Comparison of ENCODE assay signal across 12 cellular contexts in the genomic region with DNA sequence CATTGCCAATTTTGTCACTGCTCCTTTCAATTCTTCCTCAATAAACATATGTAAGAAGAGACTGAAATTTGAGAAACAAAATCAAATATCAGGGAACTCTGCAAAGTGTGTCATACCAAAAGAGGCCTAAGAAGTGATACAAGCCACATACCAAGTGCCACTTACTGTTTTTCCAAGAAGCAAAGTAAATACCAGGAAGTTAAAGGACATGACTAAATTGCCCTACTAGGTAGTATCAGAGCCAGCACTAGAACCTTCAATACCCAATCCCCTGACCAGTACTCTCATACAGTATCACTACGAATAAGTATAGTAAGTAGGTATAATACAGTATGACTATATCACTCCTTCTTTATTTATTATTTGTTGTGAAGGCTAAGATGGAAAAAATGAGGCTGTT. TPM values are rescaled to one million over a fixed set of nuclear protein-coding genes. Genes with fewer than 3 reads are reported as not detected.
A peak's percentile ranks its signal among the peaks of the same experiment; 100 is the strongest.
DNase-seq lines count a peak whose midpoint lies in the region; ATAC-seq and TF ChIP-seq lines count a peak whose summit lies in the region.
"Had no signal": no experiment of that assay in that cellular context is flagged by ENCODE, and none has a peak within 500 bp of the region (broad histone marks: within the 10 kb centered on the region; RNA-seq: fewer than 3 reads in every experiment).

No MANE protein-coding gene starts in this region.

- peak overlapping the region in 1 of 3 donors; percentile 47 for H3K4me3 Mint-ChIP-seq in T-cell
- no peak overlapping the region for H3K4me3 Mint-ChIP-seq in dendritic cell treated with granulocyte-macrophage colony-stimulating factor and Interleukin-4, amounts not matched to agents 40 ng/mL and 50 ng/mL, for 4 days
- no peak overlapping the region for H3K4me3 Mint-ChIP-seq in stimulated activated naive B cell treated with anti-CD40 and anti-IgM and Interleukin-4, amounts not matched to agents 10 μg/mL and 1 μg/mL and 100 μg/mL, for 72 hours

- no peaks in the 10 kb centered on the region for H3K9me3 ChIP-seq in heart right ventricle

- intact Hi-C loops in dendritic cell treated with granulocyte-macrophage colony-stimulating factor and Interleukin-4, amounts not matched to agents 40 ng/mL and 50 ng/mL, for 4 days (cut with micrococcal nuclease) = no loop called here
- intact Hi-C loops in heart right ventricle (cut with DNase I) = no loop called here

- no peak for DNase-seq in activated CD4-positive, CD25-positive, alpha-beta regulatory T cell treated with anti-CD3 and anti-CD28 coated beads, Interleukin-2, amount 50 U/mL, for 72 hours
- DNase-seq in T-cell (no peak), heart right ventricle (no peak)
- DNase-seq in stimulated activated naive B cell treated with anti-CD40 and anti-IgM and Interleukin-4, amounts not matched to agents 10 μg/mL and 1 μg/mL and 100 μg/mL, for 72 hours = no peak
- DNase-seq: foreskin melanocyte; left ventricle myocardium superior; NCI-H2171 treated with DMSO at 0.1 percent for 48 hours; stimulated activated CD4-positive, alpha-beta T cell treated with anti-CD3 and anti-CD28 coated beads, Interleukin-4, amount 100 ng/mL, for 24 hours had no signal

- no peaks in the 10 kb centered on the region for H3K27me3 Mint-ChIP-seq in T-cell
- H3K27me3 Mint-ChIP-seq in dendritic cell treated with granulocyte-macrophage colony-stimulating factor and Interleukin-4, amounts not matched to agents 40 ng/mL and 50 ng/mL, for 4 days = no peaks in the 10 kb centered on the region
- H3K27me3 Mint-ChIP-seq in stimulated activated naive B cell treated with anti-CD40 and anti-IgM and Interleukin-4, amounts not matched to agents 10 μg/mL and 1 μg/mL and 100 μg/mL, for 72 hours = no peaks in the 10 kb centered on the region

- peaks cover 82 to 94% (median 83%) of the 10 kb centered on the region in 3 donors for H3K4me1 Mint-ChIP-seq in T-cell
- peaks cover 53% of the 10 kb centered on the region for H3K4me1 Mint-ChIP-seq in dendritic cell treated with granulocyte-macrophage colony-stimulating factor and Interleukin-4, amounts not matched to agents 40 ng/mL and 50 ng/mL, for 4 days (ENCODE audit: low read depth)
- peaks cover 30 to 48% of the 10 kb centered on the region in 2 donors for H3K4me1 Mint-ChIP-seq in stimulated activated naive B cell treated with anti-CD40 and anti-IgM and Interleukin-4, amounts not matched to agents 10 μg/mL and 1 μg/mL and 100 μg/mL, for 72 hours

- H3K4me3 ChIP-seq in heart right ventricle = no peak overlapping the region

- H3K36me3 ChIP-seq in heart right ventricle = no peaks in the 10 kb centered on the region

- peaks cover 43% of the 10 kb centered on the region for H3K36me3 Mint-ChIP-seq in T-cell
- H3K36me3 Mint-ChIP-seq in dendritic cell treated with granulocyte-macrophage colony-stimulating factor and Interleukin-4, amounts not matched to agents 40 ng/mL and 50 ng/mL, for 4 days (ENCODE audit: low read depth) = no peaks in the 10 kb centered on the region
- peaks cover 10 to 20% of the 10 kb centered on the region in 2 donors for H3K36me3 Mint-ChIP-seq in stimulated activated naive B cell treated with anti-CD40 and anti-IgM and Interleukin-4, amounts not matched to agents 10 μg/mL and 1 μg/mL and 100 μg/mL, for 72 hours

- H3K27me3 ChIP-seq in heart right ventricle = no peaks in the 10 kb centered on the region

- no peak for TF ChIP-seq CTCF in heart right ventricle (IDR thresholded peaks at IDR 0.05)

- H3K27ac ChIP-seq in heart right ventricle = no peak overlapping the region

- ATAC-seq in activated CD4-positive, CD25-positive, alpha-beta regulatory T cell treated with anti-CD3 and anti-CD28 coated beads, Interleukin-2, amount 50 U/mL, for 24 hours = peak; percentile 83 to 87
- ATAC-seq in T-cell (replicated peaks in 1 of 4) (no peak), GM19452 (IDR thresholded peaks at IDR 0.05; ENCODE audit: unreplicated experiment) (no peak), heart right ventricle (no peak), GM21825 (IDR thresholded peaks at IDR 0.05; ENCODE audit: unreplicated experiment) (no peak)
- peak; percentile 31 to 56 for ATAC-seq in stimulated activated naive B cell treated with anti-CD40 and anti-IgM and Interleukin-4, amounts not matched to agents 10 μg/mL and 1 μg/mL and 100 μg/mL, for 72 hours (replicated peaks)
- ATAC-seq: left ventricle myocardium superior had no signal

- H3K4me1 ChIP-seq in heart right ventricle = peaks cover 4 to 68% (median 36%) of the 10 kb centered on the region in 9 donors

- peak overlapping the region; percentile 26 to 50 for H3K27ac Mint-ChIP-seq in T-cell
- peak overlapping the region; percentile 84 for H3K27ac Mint-ChIP-seq in dendritic cell treated with granulocyte-macrophage colony-stimulating factor and Interleukin-4, amounts not matched to agents 40 ng/mL and 50 ng/mL, for 4 days
- H3K27ac Mint-ChIP-seq in stimulated activated naive B cell treated with anti-CD40 and anti-IgM and Interleukin-4, amounts not matched to agents 10 μg/mL and 1 μg/mL and 100 μg/mL, for 72 hours = no peak overlapping the region

- CTCF ChIA-PET in T-cell (lab: Charles Lee) = interaction anchor here in 1 of 2 donors (4.8 kb wide), 1 partner anchor 14 kb away, joined by 22 read pairs; the partner anchor contains the start of gene MAML2

- 88 to 90% methylated on average over 1 of the region's 1 CpG for WGBS in heart right ventricle, 2 donors

- POLR2A ChIA-PET in T-cell (lab: Charles Lee) = no interaction called here

- no peaks in the 10 kb centered on the region for H3K9me3 Mint-ChIP-seq in T-cell
- H3K9me3 Mint-ChIP-seq in dendritic cell treated with granulocyte-macrophage colony-stimulating factor and Interleukin-4, amounts not matched to agents 40 ng/mL and 50 ng/mL, for 4 days = no peaks in the 10 kb centered on the region
- H3K9me3 Mint-ChIP-seq in stimulated activated naive B cell treated with anti-CD40 and anti-IgM and Interleukin-4, amounts not matched to agents 10 μg/mL and 1 μg/mL and 100 μg/mL, for 72 hours = peaks cover 0 to 1% of the 10 kb centered on the region in 2 donors

RNA-seq across cellular contexts. Expression of gene MAML2, which starts 13.6 kb away (rescaled TPM):
- total RNA-seq in T-cell = 10 to 100 TPM; 30.4 to 66.7 (median 35.1) TPM
- 1 to 10 TPM; 2.9 to 6.1 (median 4.5) TPM for total RNA-seq in heart right ventricle
- 1 to 10 TPM; 1.3 to 1.9 TPM for polyA plus RNA-seq in heart right ventricle

Comparison
In these comparisons a context has a peak if more than half of its experiments do, and no peak if none do; other contexts are left out.
1. ATAC-seq: peak in activated CD4-positive, CD25-positive, alpha-beta regulatory T cell treated with anti-CD3 and anti-CD28 coated beads, Interleukin-2, amount 50 U/mL, for 24 hours (2 of 2) and stimulated activated naive B cell treated with anti-CD40 and anti-IgM and Interleukin-4, amounts not matched to agents 10 μg/mL and 1 μg/mL and 100 μg/mL, for 72 hours (2 of 2); none in T-cell (0 of 4), GM19452 (single experiment), heart right ventricle (0 of 8) and GM21825 (single experiment).
2. RNA of gene MAML2, which starts 13.6 kb away (total RNA-seq): 30.4 to 66.7 TPM in T-cell; 2.9 to 6.1 TPM in heart right ventricle; every median in the first group is over 4 times any median in the second.